ENCODE assay signal across 13 cellular contexts in the genomic region with DNA sequence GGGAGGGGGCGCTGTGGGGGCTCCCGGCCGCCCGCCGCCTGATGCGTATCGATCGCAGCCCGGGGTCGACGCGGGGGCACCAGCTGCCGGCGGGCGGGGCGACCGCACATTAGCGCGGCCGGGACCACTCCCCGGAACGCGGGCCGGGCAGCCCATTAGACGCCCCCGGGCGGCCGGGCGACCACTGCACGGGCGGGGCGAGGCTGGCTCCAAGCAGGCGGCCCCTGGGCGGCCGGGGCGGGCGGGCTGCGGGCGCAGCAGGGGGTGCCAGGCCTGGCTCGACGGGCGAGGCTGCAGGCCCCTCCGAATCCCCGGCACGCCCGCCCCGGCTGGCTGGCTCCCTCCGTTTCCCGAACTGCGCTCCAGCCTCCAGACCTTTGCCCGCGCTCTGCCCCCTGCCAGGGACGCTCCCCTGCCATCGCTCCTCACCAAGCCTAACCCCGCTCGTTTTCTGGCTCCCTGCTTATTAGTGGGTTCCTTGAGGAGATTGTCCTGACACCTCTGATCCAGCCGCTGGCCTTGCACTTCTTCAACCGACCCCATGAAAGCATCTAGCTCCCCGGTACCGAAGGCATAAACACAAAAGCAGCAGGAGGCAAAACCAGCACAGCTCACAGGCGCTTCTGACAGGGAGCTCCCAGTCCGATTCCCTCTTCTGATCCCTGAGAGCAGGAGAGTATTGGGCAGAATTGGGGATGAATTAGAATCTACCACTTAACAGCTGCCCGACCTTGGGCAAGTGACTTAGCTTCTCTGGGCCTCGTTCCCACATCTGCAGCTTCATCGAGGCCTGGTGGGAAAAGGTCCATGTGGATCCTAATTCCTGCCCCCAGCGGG.
DNase-seq lines count a peak whose midpoint lies in the region; FAIRE-seq and TF ChIP-seq lines count a peak whose summit lies in the region.
"Had no signal": no experiment of that assay in that cellular context is flagged by ENCODE, and none has a peak within 500 bp of the region (broad histone marks: within the 10 kb centered on the region; RNA-seq: fewer than 3 reads in every experiment).

No MANE protein-coding gene starts in this region.

- no peak for FAIRE-seq in astrocyte (lab: Jason Lieb, UNC)
- FAIRE-seq: kidney had no signal

- no peak overlapping the region for H3K23ac ChIP-seq in mesenchymal stem cell (ENCODE audit: low read length in 2 of 2)

- 6% methylated on average over 41 of the region's 66 CpGs for WGBS in mesenchymal stem cell
- 23% methylated on average over 66 of the region's 66 CpGs for WGBS in urinary bladder

- peaks cover 2% of the 10 kb centered on the region for H3K9me3 Mint-ChIP-seq in astrocyte (ENCODE audit: unreplicated experiment)
- H3K9me3 Mint-ChIP-seq: dendritic cell treated with granulocyte-macrophage colony-stimulating factor and Interleukin-4, amounts not matched to agents 40 ng/mL and 50 ng/mL, for 4 days had no signal

- H3K4ac ChIP-seq in mesenchymal stem cell (ENCODE audit: low read depth in 1 of 2, low read length in 2 of 2): no peak overlapping the region

- H3K27me3 ChIP-seq in left ventricle myocardium inferior (ENCODE audit: low read depth) (peaks cover 97% of the 10 kb centered on the region), right atrium auricular region (peaks cover 0 to 4% of the 10 kb centered on the region in 2 donors), astrocyte (ENCODE audit: insufficient read depth, low read length) (peaks cover 29% of the 10 kb centered on the region), mesenchymal stem cell (ENCODE audit: control insufficient read depth in 1 of 2, insufficient read depth in 1 of 2, low read length in 2 of 2) (peaks cover 45 to 75% of the 10 kb centered on the region in 2 experiments)

- DNase-seq in left ventricle myocardium inferior: no peak
- DNase-seq in right atrium auricular region (ENCODE audit: low spot score): no peak
- DNase-seq in astrocyte (ENCODE audit: low read depth): no peak
- DNase-seq in mesenchymal stem cell: no peak
- no peak for DNase-seq in stimulated activated CD4-positive, alpha-beta T cell treated with anti-CD3 and anti-CD28 coated beads, Interleukin-2, amount 100 ng/mL, for 48 hours
- no peak for DNase-seq in NCI-H446 (lab: John Stamatoyannopoulos, UW)
- DNase-seq in HCEC 1CT: no peak
- DNase-seq: activated CD8-positive, alpha-beta memory T cell treated with anti-CD3 and anti-CD28 coated beads, Interleukin-2, amount 10 ng/mL, durations not matched to agents 7 days and 5 days; kidney; WERI-Rb-1 had no signal

- H3K4me3 ChIP-seq in left ventricle myocardium inferior (peak overlapping the region; percentile 33), right atrium auricular region (no peak overlapping the region), astrocyte (ENCODE audit: insufficient read depth, low read depth, low read length) (no peak overlapping the region), mesenchymal stem cell (ENCODE audit: insufficient read depth in 1 of 2, low read depth in 1 of 2, low read length in 2 of 2) (no peak overlapping the region), urinary bladder (ENCODE audit: low read depth, low read length) (peak overlapping the region; percentile 21)
- H3K4me3 ChIP-seq: SJSA1 had no signal

- no peak overlapping the region for H3K4me3 Mint-ChIP-seq in astrocyte (ENCODE audit: unreplicated experiment)
- H3K4me3 Mint-ChIP-seq: activated CD8-positive, alpha-beta memory T cell treated with anti-CD3 and anti-CD28 coated beads, Interleukin-2, amount 10 ng/mL, durations not matched to agents 7 days and 5 days; dendritic cell treated with granulocyte-macrophage colony-stimulating factor and Interleukin-4, amounts not matched to agents 40 ng/mL and 50 ng/mL, for 4 days had no signal

- no peak for TF ChIP-seq CTCF in left ventricle myocardium inferior (IDR thresholded peaks at IDR 0.05; ENCODE audit: borderline replicate concordance)
- TF ChIP-seq CTCF in right atrium auricular region (IDR thresholded peaks at IDR 0.05): no peak
- no peak for TF ChIP-seq CTCF in astrocyte (IDR thresholded peaks at IDR 0.05; ENCODE audit: insufficient read depth, low read depth, low read length)

- no peak overlapping the region for H3K14ac ChIP-seq in mesenchymal stem cell (ENCODE audit: low read length in 2 of 2)

- H3K36me3 ChIP-seq in left ventricle myocardium inferior (no peaks in the 10 kb centered on the region), right atrium auricular region (no peaks in the 10 kb centered on the region), astrocyte (ENCODE audit: insufficient read depth, low read length) (no peaks in the 10 kb centered on the region), mesenchymal stem cell (ENCODE audit: control insufficient read depth in 1 of 2, insufficient read depth in 2 of 2, low read depth in 1 of 2, low read length in 2 of 2) (no peaks in the 10 kb centered on the region), urinary bladder (ENCODE audit: insufficient read depth) (no peaks in the 10 kb centered on the region)
- H3K36me3 ChIP-seq: SJSA1, WERI-Rb-1 had no signal

- peaks cover 1% of the 10 kb centered on the region for H3K4me1 Mint-ChIP-seq in astrocyte (ENCODE audit: low read depth, unreplicated experiment)
- H3K4me1 Mint-ChIP-seq: activated CD8-positive, alpha-beta memory T cell treated with anti-CD3 and anti-CD28 coated beads, Interleukin-2, amount 10 ng/mL, durations not matched to agents 7 days and 5 days had no signal

- no peak overlapping the region for H4K8ac ChIP-seq in mesenchymal stem cell (ENCODE audit: low read length)

- H3K27ac Mint-ChIP-seq in astrocyte (ENCODE audit: unreplicated experiment): no peak overlapping the region
- H3K27ac Mint-ChIP-seq: activated CD8-positive, alpha-beta memory T cell treated with anti-CD3 and anti-CD28 coated beads, Interleukin-2, amount 10 ng/mL, durations not matched to agents 7 days and 5 days; dendritic cell treated with granulocyte-macrophage colony-stimulating factor and Interleukin-4, amounts not matched to agents 40 ng/mL and 50 ng/mL, for 4 days had no signal

- H3K18ac ChIP-seq in mesenchymal stem cell (ENCODE audit: low read depth in 1 of 2, low read length in 2 of 2): no peak overlapping the region

- no peak overlapping the region for H3K27ac ChIP-seq in left ventricle myocardium inferior (replicated peaks)
- H3K27ac ChIP-seq in right atrium auricular region: no peak overlapping the region
- no peak overlapping the region for H3K27ac ChIP-seq in astrocyte (ENCODE audit: low read depth, low read length)
- no peak overlapping the region for H3K27ac ChIP-seq in mesenchymal stem cell (ENCODE audit: low read length, poor library complexity, severe bottlenecking)
- H3K27ac ChIP-seq in urinary bladder (ENCODE audit: low read depth): no peak overlapping the region
- H3K27ac ChIP-seq: SJSA1, WERI-Rb-1 had no signal

- peaks cover 3% of the 10 kb centered on the region for H3K4me1 ChIP-seq in left ventricle myocardium inferior
- peaks cover 0 to 3% of the 10 kb centered on the region in 2 donors for H3K4me1 ChIP-seq in right atrium auricular region
- no peaks in the 10 kb centered on the region for H3K4me1 ChIP-seq in astrocyte (ENCODE audit: insufficient read depth, low read length)
- peaks cover 13% of the 10 kb centered on the region for H3K4me1 ChIP-seq in mesenchymal stem cell (ENCODE audit: control insufficient read depth, insufficient read depth, low read depth, low read length)
- no peaks in the 10 kb centered on the region for H3K4me1 ChIP-seq in urinary bladder (ENCODE audit: insufficient read depth)
- H3K4me1 ChIP-seq: SJSA1 had no signal

- H4K91ac ChIP-seq in mesenchymal stem cell (ENCODE audit: low read length): no peak overlapping the region

- no peak overlapping the region for H2BK15ac ChIP-seq in mesenchymal stem cell (ENCODE audit: low read depth, poor library complexity, severe bottlenecking)

- H4K20me1 ChIP-seq in astrocyte (ENCODE audit: insufficient read depth, low read length): no peaks in the 10 kb centered on the region

- H3K27me3 Mint-ChIP-seq in astrocyte (ENCODE audit: low read depth, unreplicated experiment): peaks cover 46% of the 10 kb centered on the region

- H2BK12ac ChIP-seq in mesenchymal stem cell (ENCODE audit: low read length in 2 of 2): no peak overlapping the region

- no peak overlapping the region for H2AK5ac ChIP-seq in mesenchymal stem cell (ENCODE audit: low read length, severe bottlenecking)

- no peaks in the 10 kb centered on the region for H3K36me3 Mint-ChIP-seq in astrocyte (ENCODE audit: low read depth, unreplicated experiment)
- H3K36me3 Mint-ChIP-seq: activated CD8-positive, alpha-beta memory T cell treated with anti-CD3 and anti-CD28 coated beads, Interleukin-2, amount 10 ng/mL, durations not matched to agents 7 days and 5 days had no signal

- peak overlapping the region; percentile 34 for H2AFZ ChIP-seq in astrocyte (ENCODE audit: low read depth, low read length)
- H2AFZ ChIP-seq in mesenchymal stem cell (ENCODE audit: low read depth, low read length): no peak overlapping the region

- intact Hi-C loops in left ventricle myocardium inferior (cut with micrococcal nuclease): no loop called here

- H3K9me3 ChIP-seq in left ventricle myocardium inferior (replicated peaks) (no peaks in the 10 kb centered on the region), right atrium auricular region (no peaks in the 10 kb centered on the region), astrocyte (ENCODE audit: insufficient read depth, low read depth, low read length) (no peaks in the 10 kb centered on the region), mesenchymal stem cell (ENCODE audit: control insufficient read depth, low read length) (no peaks in the 10 kb centered on the region)
- H3K9me3 ChIP-seq: SJSA1 had no signal

- H3K4me2 ChIP-seq in astrocyte (ENCODE audit: low read length): peak overlapping the region; percentile 44
- peak overlapping the region; percentile 58 for H3K4me2 ChIP-seq in mesenchymal stem cell (ENCODE audit: low read length, poor library complexity, severe bottlenecking)

- no peak overlapping the region for H2BK5ac ChIP-seq in mesenchymal stem cell (ENCODE audit: low read depth, low read length, poor library complexity, severe bottlenecking)

- H3K79me1 ChIP-seq in mesenchymal stem cell (replicated peaks; ENCODE audit: low read length, poor library complexity, severe bottlenecking): no peaks in the 10 kb centered on the region

- H3K9ac ChIP-seq in astrocyte (ENCODE audit: low read length) (no peak overlapping the region), mesenchymal stem cell (ENCODE audit: low read length) (no peak overlapping the region)

- no peak overlapping the region for H2BK120ac ChIP-seq in mesenchymal stem cell (ENCODE audit: low read depth, low read length)

- no peaks in the 10 kb centered on the region for H3K79me2 ChIP-seq in astrocyte (ENCODE audit: insufficient read depth, low read length)

Comparison
In these comparisons a context has a peak if more than half of its experiments do, and no peak if none do; other contexts are left out.
1. H3K4me3 ChIP-seq: peak in left ventricle myocardium inferior (single experiment) and urinary bladder (single experiment); none in right atrium auricular region (0 of 2), astrocyte (single experiment) and mesenchymal stem cell (0 of 2).